In the genomic region with DNA sequence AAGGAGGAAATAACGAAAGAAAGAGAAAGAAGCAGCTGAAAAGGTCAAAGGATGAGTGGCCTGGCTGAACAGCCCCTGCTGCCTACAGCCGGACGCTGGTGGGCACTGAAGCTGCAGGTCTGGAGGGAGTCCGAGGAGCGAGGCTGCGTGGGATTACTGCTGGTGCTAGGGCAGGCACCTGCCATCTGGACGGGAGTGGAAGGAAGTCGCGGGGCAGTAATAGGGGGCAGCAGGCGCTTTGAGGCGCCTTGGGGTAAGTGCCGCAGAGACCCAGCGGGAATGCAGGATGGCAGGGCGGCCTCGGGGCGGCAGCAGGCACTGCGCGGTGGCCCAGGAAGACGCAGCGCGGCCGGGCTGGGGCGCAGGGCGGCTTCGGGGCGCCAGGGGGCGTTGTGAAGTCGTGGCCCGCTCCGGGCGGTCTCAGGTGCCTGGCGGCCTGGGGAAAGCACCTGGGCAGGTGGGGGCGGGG, we compare ENCODE assay signal across 1 cellular context.
TF ChIP-seq lines count a peak whose summit lies in the region.

No MANE protein-coding gene starts in this region.

TF ChIP-seq in HepG2, 621 proteins besides CTCF, POLR2A, EP300 and RAD21 (continued from another document and continues in another):
- TF ChIP-seq, protein P1, sequence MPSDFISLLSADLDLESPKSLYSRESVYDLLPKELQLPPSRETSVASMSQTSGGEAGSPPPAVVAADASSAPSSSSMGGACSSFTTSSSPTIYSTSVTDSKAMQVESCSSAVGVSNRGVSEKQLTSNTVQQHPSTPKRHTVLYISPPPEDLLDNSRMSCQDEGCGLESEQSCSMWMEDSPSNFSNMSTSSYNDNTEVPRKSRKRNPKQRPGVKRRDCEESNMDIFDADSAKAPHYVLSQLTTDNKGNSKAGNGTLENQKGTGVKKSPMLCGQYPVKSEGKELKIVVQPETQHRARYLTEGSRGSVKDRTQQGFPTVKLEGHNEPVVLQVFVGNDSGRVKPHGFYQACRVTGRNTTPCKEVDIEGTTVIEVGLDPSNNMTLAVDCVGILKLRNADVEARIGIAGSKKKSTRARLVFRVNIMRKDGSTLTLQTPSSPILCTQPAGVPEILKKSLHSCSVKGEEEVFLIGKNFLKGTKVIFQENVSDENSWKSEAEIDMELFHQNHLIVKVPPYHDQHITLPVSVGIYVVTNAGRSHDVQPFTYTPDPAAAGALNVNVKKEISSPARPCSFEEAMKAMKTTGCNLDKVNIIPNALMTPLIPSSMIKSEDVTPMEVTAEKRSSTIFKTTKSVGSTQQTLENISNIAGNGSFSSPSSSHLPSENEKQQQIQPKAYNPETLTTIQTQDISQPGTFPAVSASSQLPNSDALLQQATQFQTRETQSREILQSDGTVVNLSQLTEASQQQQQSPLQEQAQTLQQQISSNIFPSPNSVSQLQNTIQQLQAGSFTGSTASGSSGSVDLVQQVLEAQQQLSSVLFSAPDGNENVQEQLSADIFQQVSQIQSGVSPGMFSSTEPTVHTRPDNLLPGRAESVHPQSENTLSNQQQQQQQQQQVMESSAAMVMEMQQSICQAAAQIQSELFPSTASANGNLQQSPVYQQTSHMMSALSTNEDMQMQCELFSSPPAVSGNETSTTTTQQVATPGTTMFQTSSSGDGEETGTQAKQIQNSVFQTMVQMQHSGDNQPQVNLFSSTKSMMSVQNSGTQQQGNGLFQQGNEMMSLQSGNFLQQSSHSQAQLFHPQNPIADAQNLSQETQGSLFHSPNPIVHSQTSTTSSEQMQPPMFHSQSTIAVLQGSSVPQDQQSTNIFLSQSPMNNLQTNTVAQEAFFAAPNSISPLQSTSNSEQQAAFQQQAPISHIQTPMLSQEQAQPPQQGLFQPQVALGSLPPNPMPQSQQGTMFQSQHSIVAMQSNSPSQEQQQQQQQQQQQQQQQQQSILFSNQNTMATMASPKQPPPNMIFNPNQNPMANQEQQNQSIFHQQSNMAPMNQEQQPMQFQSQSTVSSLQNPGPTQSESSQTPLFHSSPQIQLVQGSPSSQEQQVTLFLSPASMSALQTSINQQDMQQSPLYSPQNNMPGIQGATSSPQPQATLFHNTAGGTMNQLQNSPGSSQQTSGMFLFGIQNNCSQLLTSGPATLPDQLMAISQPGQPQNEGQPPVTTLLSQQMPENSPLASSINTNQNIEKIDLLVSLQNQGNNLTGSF (CRISPR knock-in tag; IDR thresholded peaks at IDR 0.05) = no peak
- TF ChIP-seq ZNF530 (CRISPR knock-in tag; IDR thresholded peaks at IDR 0.05; ENCODE audit: low read depth) (no peak), ZFAT (CRISPR knock-in tag; conservative IDR thresholded peaks at IDR 0.05) (no peak), ZNF83 (CRISPR knock-in tag; IDR thresholded peaks at IDR 0.05; ENCODE audit: borderline replicate concordance) (peak; percentile 31; the same call in 1 of the 2 replicates), SIX1 (CRISPR knock-in tag; IDR thresholded peaks at IDR 0.05; ENCODE audit: borderline replicate concordance) (no peak), MAFK (conservative IDR thresholded peaks at IDR 0.05 in 1 of 2, IDR thresholded peaks at IDR 0.05 in 1 of 2; ENCODE audit: low read length in 2 of 2) (no peak), KDM4B (CRISPR knock-in tag; IDR thresholded peaks at IDR 0.05) (no peak), ZNF367 (CRISPR knock-in tag; IDR thresholded peaks at IDR 0.05; ENCODE audit: borderline replicate concordance) (no peak), ZBTB38 (CRISPR knock-in tag; IDR thresholded peaks at IDR 0.05) (peak; percentile 72; the same call in 1 of the 2 replicates), ZFP91 (CRISPR knock-in tag; IDR thresholded peaks at IDR 0.05; ENCODE audit: borderline replicate concordance) (peak; percentile 89), MEIS2 (CRISPR knock-in tag; IDR thresholded peaks at IDR 0.05) (peak; percentile 70; the same call in 1 of the 2 replicates), KDM1A (CRISPR knock-in tag; IDR thresholded peaks at IDR 0.05) (no peak), SP5 (CRISPR knock-in tag; IDR thresholded peaks at IDR 0.05; ENCODE audit: borderline replicate concordance, low read depth) (peak; percentile 39; the same call in 1 of the 2 replicates), ZNF382 (CRISPR knock-in tag; IDR thresholded peaks at IDR 0.05; ENCODE audit: borderline replicate concordance) (no peak), PCBP1 (IDR thresholded peaks at IDR 0.05; ENCODE audit: borderline replicate concordance, low read depth, low read length) (0 out of 2 replicates have a peak, but pooled peaks have one; percentile 19), ZNF350 (CRISPR knock-in tag; IDR thresholded peaks at IDR 0.05; ENCODE audit: borderline replicate concordance, low read depth) (no peak), FOXA3 (CRISPR knock-in tag; IDR thresholded peaks at IDR 0.05) (peak; percentile 60; the same call in 1 of the 2 replicates), MZF1 (CRISPR knock-in tag; IDR thresholded peaks at IDR 0.05; ENCODE audit: borderline replicate concordance) (no peak), THYN1 (CRISPR knock-in tag; IDR thresholded peaks at IDR 0.05; ENCODE audit: borderline replicate concordance, low read depth) (no peak), TRAFD1 (CRISPR knock-in tag; IDR thresholded peaks at IDR 0.05; ENCODE audit: borderline replicate concordance) (no peak), SMARCC2 (IDR thresholded peaks at IDR 0.05) (no peak), ZNF800 (CRISPR knock-in tag; IDR thresholded peaks at IDR 0.05) (peak; percentile 68; the same call in 1 of the 2 replicates), HDAC2 (CRISPR knock-in tag; IDR thresholded peaks at IDR 0.05) (no peak), GATAD2A (CRISPR knock-in tag; IDR thresholded peaks at IDR 0.05) (no peak), ZNF780A (CRISPR knock-in tag; IDR thresholded peaks at IDR 0.05) (no peak; the same call in 1 of the 2 replicates), ZNF180 (CRISPR knock-in tag; IDR thresholded peaks at IDR 0.05; ENCODE audit: borderline replicate concordance, low read depth) (no peak), TFE3 (CRISPR knock-in tag; IDR thresholded peaks at IDR 0.05) (peak; percentile 23; the same call in 1 of the 2 replicates), CENPT (CRISPR knock-in tag; IDR thresholded peaks at IDR 0.05; ENCODE audit: low read depth) (peak; percentile 74; the same call in 1 of the 2 replicates), SP140L (CRISPR knock-in tag; IDR thresholded peaks at IDR 0.05; ENCODE audit: borderline replicate concordance) (no peak), HOXA5 (CRISPR knock-in tag; IDR thresholded peaks at IDR 0.05) (no peak), FOXC1 (CRISPR knock-in tag; IDR thresholded peaks at IDR 0.05; ENCODE audit: borderline replicate concordance) (no peak; the same call in 1 of the 2 replicates), SATB2 (CRISPR knock-in tag; IDR thresholded peaks at IDR 0.05) (no peak), PTBP1 (IDR thresholded peaks at IDR 0.05; ENCODE audit: low read depth, low read length, poor library complexity, severe bottlenecking) (no peak), TBX3 (IDR thresholded peaks at IDR 0.05; ENCODE audit: borderline replicate concordance) (no peak), ZNF101 (CRISPR knock-in tag; IDR thresholded peaks at IDR 0.05; ENCODE audit: borderline replicate concordance, low read depth) (no peak), ZNF121 (CRISPR knock-in tag; IDR thresholded peaks at IDR 0.05) (no peak; the same call in 1 of the 2 replicates), ZNF776 (CRISPR knock-in tag; IDR thresholded peaks at IDR 0.05) (no peak), ZNF781 (CRISPR knock-in tag; IDR thresholded peaks at IDR 0.05; ENCODE audit: borderline replicate concordance, not compliant biosample characterization) (no peak), PRPF4 (IDR thresholded peaks at IDR 0.05; ENCODE audit: low read depth, low read length, poor library complexity, severe bottlenecking) (no peak), YY1 (IDR thresholded peaks at IDR 0.05; ENCODE audit: insufficient read depth, insufficient replicate concordance, low read depth, low read length) (peak; percentile 87), NKX3-1 (CRISPR knock-in tag; IDR thresholded peaks at IDR 0.05) (no peak), ZNF766 (CRISPR knock-in tag; IDR thresholded peaks at IDR 0.05; ENCODE audit: borderline replicate concordance) (no peak), ZNF563 (CRISPR knock-in tag; IDR thresholded peaks at IDR 0.05) (no peak), MAFF (IDR thresholded peaks at IDR 0.05; ENCODE audit: low read depth, low read length) (no peak), SP2 (CRISPR knock-in tag; IDR thresholded peaks at IDR 0.05) (no peak), YEATS2 (CRISPR knock-in tag; IDR thresholded peaks at IDR 0.05; ENCODE audit: borderline replicate concordance) (0 out of 2 replicates have a peak, but pooled peaks have one; percentile 16)
- TF ChIP-seq, protein P2, sequence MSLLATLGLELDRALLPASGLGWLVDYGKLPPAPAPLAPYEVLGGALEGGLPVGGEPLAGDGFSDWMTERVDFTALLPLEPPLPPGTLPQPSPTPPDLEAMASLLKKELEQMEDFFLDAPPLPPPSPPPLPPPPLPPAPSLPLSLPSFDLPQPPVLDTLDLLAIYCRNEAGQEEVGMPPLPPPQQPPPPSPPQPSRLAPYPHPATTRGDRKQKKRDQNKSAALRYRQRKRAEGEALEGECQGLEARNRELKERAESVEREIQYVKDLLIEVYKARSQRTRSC (CRISPR knock-in tag; IDR thresholded peaks at IDR 0.05; ENCODE audit: low read depth) = no peak
- TF ChIP-seq, protein P3, sequence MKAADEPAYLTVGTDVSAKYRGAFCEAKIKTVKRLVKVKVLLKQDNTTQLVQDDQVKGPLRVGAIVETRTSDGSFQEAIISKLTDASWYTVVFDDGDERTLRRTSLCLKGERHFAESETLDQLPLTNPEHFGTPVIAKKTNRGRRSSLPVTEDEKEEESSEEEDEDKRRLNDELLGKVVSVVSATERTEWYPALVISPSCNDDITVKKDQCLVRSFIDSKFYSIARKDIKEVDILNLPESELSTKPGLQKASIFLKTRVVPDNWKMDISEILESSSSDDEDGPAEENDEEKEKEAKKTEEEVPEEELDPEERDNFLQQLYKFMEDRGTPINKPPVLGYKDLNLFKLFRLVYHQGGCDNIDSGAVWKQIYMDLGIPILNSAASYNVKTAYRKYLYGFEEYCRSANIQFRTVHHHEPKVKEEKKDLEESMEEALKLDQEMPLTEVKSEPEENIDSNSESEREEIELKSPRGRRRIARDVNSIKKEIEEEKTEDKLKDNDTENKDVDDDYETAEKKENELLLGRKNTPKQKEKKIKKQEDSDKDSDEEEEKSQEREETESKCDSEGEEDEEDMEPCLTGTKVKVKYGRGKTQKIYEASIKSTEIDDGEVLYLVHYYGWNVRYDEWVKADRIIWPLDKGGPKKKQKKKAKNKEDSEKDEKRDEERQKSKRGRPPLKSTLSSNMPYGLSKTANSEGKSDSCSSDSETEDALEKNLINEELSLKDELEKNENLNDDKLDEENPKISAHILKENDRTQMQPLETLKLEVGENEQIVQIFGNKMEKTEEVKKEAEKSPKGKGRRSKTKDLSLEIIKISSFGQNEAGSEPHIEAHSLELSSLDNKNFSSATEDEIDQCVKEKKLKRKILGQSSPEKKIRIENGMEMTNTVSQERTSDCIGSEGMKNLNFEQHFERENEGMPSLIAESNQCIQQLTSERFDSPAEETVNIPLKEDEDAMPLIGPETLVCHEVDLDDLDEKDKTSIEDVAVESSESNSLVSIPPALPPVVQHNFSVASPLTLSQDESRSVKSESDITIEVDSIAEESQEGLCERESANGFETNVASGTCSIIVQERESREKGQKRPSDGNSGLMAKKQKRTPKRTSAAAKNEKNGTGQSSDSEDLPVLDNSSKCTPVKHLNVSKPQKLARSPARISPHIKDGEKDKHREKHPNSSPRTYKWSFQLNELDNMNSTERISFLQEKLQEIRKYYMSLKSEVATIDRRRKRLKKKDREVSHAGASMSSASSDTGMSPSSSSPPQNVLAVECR (CRISPR knock-in tag; IDR thresholded peaks at IDR 0.05; ENCODE audit: borderline replicate concordance) = no peak; the same call in 1 of the 2 replicates
